In the genomic region with DNA sequence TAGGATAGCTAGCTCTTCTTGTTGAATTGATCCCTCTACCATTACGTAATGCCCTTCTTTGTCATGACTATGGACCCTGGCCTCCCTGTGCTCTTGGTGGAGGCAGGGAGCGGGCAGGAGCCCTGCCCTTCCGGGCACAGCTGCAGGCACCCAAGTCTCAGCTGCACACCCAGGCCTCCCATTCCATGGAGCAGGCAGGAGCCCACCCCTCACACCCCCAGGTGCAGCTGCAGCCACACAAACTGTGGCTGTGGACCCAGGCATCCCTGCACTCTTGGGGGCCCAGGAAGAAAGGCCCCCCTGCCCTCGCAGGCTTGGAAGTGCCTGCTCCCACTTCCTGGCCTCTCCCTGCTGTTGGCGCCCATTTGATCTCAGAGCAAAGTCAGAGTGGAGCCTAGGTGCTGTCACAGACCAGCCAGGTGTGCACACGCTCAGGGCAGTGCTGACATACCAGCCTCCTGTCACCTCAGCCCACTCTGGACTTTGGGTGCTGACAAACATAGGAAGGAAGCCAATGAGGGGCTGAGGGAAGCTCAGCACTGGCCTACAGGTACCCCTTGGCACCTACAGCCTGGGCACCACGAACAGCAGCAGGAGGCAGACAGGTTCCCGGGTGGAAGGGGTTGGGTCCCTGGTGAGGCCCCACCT, we compare ENCODE assay signal across 1 cellular context.
TF ChIP-seq lines count a peak whose summit lies in the region.

No MANE protein-coding gene starts in this region.

TF ChIP-seq in HepG2, 621 proteins besides CTCF, POLR2A, EP300 and RAD21 (continued from another document):
- TF ChIP-seq EED (CRISPR knock-in tag; IDR thresholded peaks at IDR 0.05), result no peak
- TF ChIP-seq ZBTB3 (CRISPR knock-in tag; IDR thresholded peaks at IDR 0.05; ENCODE audit: borderline replicate concordance, low read depth), result no peak
- no peak for TF ChIP-seq ZNF883 (CRISPR knock-in tag; IDR thresholded peaks at IDR 0.05; ENCODE audit: not compliant biosample characterization)
- no peak for TF ChIP-seq KLF9 (CRISPR knock-in tag; IDR thresholded peaks at IDR 0.05; ENCODE audit: low read depth)
- no peak for TF ChIP-seq NR3C1 (CRISPR knock-in tag; IDR thresholded peaks at IDR 0.05)
- TF ChIP-seq ZNF614 (CRISPR knock-in tag; IDR thresholded peaks at IDR 0.05; ENCODE audit: borderline replicate concordance), result no peak
- TF ChIP-seq KLF15 (CRISPR knock-in tag; IDR thresholded peaks at IDR 0.05; ENCODE audit: borderline replicate concordance), result no peak
- no peak for TF ChIP-seq CBX5 (CRISPR knock-in tag; IDR thresholded peaks at IDR 0.05; ENCODE audit: borderline replicate concordance)
- TF ChIP-seq, protein P1, sequence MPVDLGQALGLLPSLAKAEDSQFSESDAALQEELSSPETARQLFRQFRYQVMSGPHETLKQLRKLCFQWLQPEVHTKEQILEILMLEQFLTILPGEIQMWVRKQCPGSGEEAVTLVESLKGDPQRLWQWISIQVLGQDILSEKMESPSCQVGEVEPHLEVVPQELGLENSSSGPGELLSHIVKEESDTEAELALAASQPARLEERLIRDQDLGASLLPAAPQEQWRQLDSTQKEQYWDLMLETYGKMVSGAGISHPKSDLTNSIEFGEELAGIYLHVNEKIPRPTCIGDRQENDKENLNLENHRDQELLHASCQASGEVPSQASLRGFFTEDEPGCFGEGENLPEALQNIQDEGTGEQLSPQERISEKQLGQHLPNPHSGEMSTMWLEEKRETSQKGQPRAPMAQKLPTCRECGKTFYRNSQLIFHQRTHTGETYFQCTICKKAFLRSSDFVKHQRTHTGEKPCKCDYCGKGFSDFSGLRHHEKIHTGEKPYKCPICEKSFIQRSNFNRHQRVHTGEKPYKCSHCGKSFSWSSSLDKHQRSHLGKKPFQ (CRISPR knock-in tag; IDR thresholded peaks at IDR 0.05; ENCODE audit: insufficient replicate concordance), result no peak
